Comparison of ENCODE assay signal across 8 cellular contexts in genomic region chr19:2503521-2504109, GRCh38. TPM values are rescaled to one million over a fixed set of nuclear protein-coding genes. Genes with fewer than 3 reads are reported as not detected.
DNase-seq lines count a peak whose midpoint lies in the region; ATAC-seq lines count a peak whose summit lies in the region.

No MANE protein-coding gene starts in this region.

- peak overlapping the region; percentile 80 for H3K27ac Mint-ChIP-seq in activated CD4-positive, alpha-beta T cell treated with anti-CD3 and anti-CD28 coated beads, Interleukin-2, amount 10 ng/mL, durations not matched to agents 24 days and 14 days

- no peaks in the 10 kb centered on the region for H3K36me3 Mint-ChIP-seq in activated CD4-positive, alpha-beta T cell treated with anti-CD3 and anti-CD28 coated beads, Interleukin-2, amount 10 ng/mL, durations not matched to agents 24 days and 14 days (ENCODE audit: low read depth)

- peaks cover 11% of the 10 kb centered on the region for H3K27me3 Mint-ChIP-seq in activated CD4-positive, alpha-beta T cell treated with anti-CD3 and anti-CD28 coated beads, Interleukin-2, amount 10 ng/mL, durations not matched to agents 24 days and 14 days

- H3K4me1 Mint-ChIP-seq in activated CD4-positive, alpha-beta T cell treated with anti-CD3 and anti-CD28 coated beads, Interleukin-2, amount 10 ng/mL, durations not matched to agents 24 days and 14 days = peaks cover 26% of the 10 kb centered on the region

- DNase-seq in HCEC 1CT (peak; percentile 58), SW 1271 (lab: John Stamatoyannopoulos, UW) (no peak), epidermal melanocyte (ENCODE audit: insufficient read length, low spot score) (no peak), NCI-H187 treated with DMSO at 0.1 percent for 48 hours (lab: John Stamatoyannopoulos, UW) (no peak)
- peak; percentile 83 for DNase-seq in activated CD4-positive, alpha-beta T cell treated with anti-CD3 and anti-CD28 coated beads, Interleukin-2, amount 10 ng/mL, durations not matched to agents 24 days and 14 days
- DNase-seq in effector CD8-positive, alpha-beta T cell (lab: John Stamatoyannopoulos, UW) = peak; percentile 10
- DNase-seq in stimulated activated CD4-positive, alpha-beta T cell treated with anti-CD3 and anti-CD28 coated beads, Interleukin-1b, Interleukin-23, amount 100 ng/mL, for 1 hour (ENCODE audit: low read depth in 2 of 2) = peak; percentile 37 to 51

- intact Hi-C loops in activated CD4-positive, alpha-beta T cell treated with anti-CD3 and anti-CD28 coated beads, Interleukin-2, amount 10 ng/mL, durations not matched to agents 24 days and 14 days (cut with micrococcal nuclease) = loop anchor here (5.0 kb wide), 1 partner anchor 49 kb away; no protein-coding TSS in a partner anchor

- H3K9me3 Mint-ChIP-seq in activated CD4-positive, alpha-beta T cell treated with anti-CD3 and anti-CD28 coated beads, Interleukin-2, amount 10 ng/mL, durations not matched to agents 24 days and 14 days = no peaks in the 10 kb centered on the region

- peak overlapping the region; percentile 68 for H3K4me3 Mint-ChIP-seq in activated CD4-positive, alpha-beta T cell treated with anti-CD3 and anti-CD28 coated beads, Interleukin-2, amount 10 ng/mL, durations not matched to agents 24 days and 14 days

- ATAC-seq in GM19328 (IDR thresholded peaks at IDR 0.05; ENCODE audit: unreplicated experiment) = no peak

RNA-seq across cellular contexts. Expression of gene GADD45B, which starts 27.7 kb away (rescaled TPM):
- total RNA-seq in activated CD4-positive, alpha-beta T cell treated with anti-CD3 and anti-CD28 coated beads, Interleukin-2, amount 10 ng/mL, durations not matched to agents 24 days and 14 days = 101 and 102 TPM in 2 replicates

RNA-seq across cellular contexts. Expression of gene LMNB2, which starts 46.9 kb away (rescaled TPM):
- total RNA-seq in activated CD4-positive, alpha-beta T cell treated with anti-CD3 and anti-CD28 coated beads, Interleukin-2, amount 10 ng/mL, durations not matched to agents 24 days and 14 days = 120 TPM in 2 replicates

Comparison
In these comparisons a context has a peak if more than half of its experiments do, and no peak if none do; other contexts are left out.
1. DNase-seq: peak in HCEC 1CT (single experiment), activated CD4-positive, alpha-beta T cell treated with anti-CD3 and anti-CD28 coated beads, Interleukin-2, amount 10 ng/mL, durations not matched to agents 24 days and 14 days (single experiment), effector CD8-positive, alpha-beta T cell (single experiment) and stimulated activated CD4-positive, alpha-beta T cell treated with anti-CD3 and anti-CD28 coated beads, Interleukin-1b, Interleukin-23, amount 100 ng/mL, for 1 hour (2 of 2); none in SW 1271 (0 of 2), epidermal melanocyte (single experiment) and NCI-H187 treated with DMSO at 0.1 percent for 48 hours (single experiment).